20 cellular contexts compared by ENCODE assay signal in genomic region chr17:7095642-7096041, GRCh38. TPM values are rescaled to one million over a fixed set of nuclear protein-coding genes. Genes with fewer than 3 reads are reported as not detected.
DNase-seq lines count a peak whose midpoint lies in the region; ATAC-seq, FAIRE-seq and TF ChIP-seq lines count a peak whose summit lies in the region.
"Had no signal": no experiment of that assay in that cellular context is flagged by ENCODE, and none has a peak within 500 bp of the region (broad histone marks: within the 10 kb centered on the region; RNA-seq: fewer than 3 reads in every experiment).

No MANE protein-coding gene starts in this region.

- WGBS in HepG2 (ENCODE audit: low lambda C conversion rate) = 100% methylated on average over 1 of the region's 1 CpG

- ATAC-seq in memory B cell (ENCODE audit: low read depth) (peak; percentile 84), HepG2 (no peak)
- ATAC-seq: activated CD8-positive, alpha-beta T cell treated with anti-CD3 and anti-CD28 coated beads for 36 hours had no signal

- no peak for TF ChIP-seq POLR2A in HepG2 (IDR thresholded peaks at IDR 0.05; ENCODE audit: insufficient read depth in 1 of 2, low read depth in 2 of 2, low read length in 2 of 2)

- TF ChIP-seq EP300 in HepG2 (IDR thresholded peaks at IDR 0.05; ENCODE audit: low read depth in 2 of 2, low read length in 2 of 2) (no peak), HepG2 (CRISPR knock-in tag; IDR thresholded peaks at IDR 0.05; ENCODE audit: borderline replicate concordance) (no peak)

- TF ChIP-seq CTCF in HepG2 (CRISPR knock-in tag; IDR thresholded peaks at IDR 0.05) = no peak
- TF ChIP-seq CTCF in RWPE1 (conservative IDR thresholded peaks at IDR 0.05; ENCODE audit: low read depth) = no peak

- no peak overlapping the region for H2AFZ ChIP-seq in HepG2 (ENCODE audit: low read length)

- H3K27ac Mint-ChIP-seq in memory B cell = peak overlapping the region; percentile 69
- H3K27ac Mint-ChIP-seq: activated CD8-positive, alpha-beta T cell treated with anti-CD3 and anti-CD28 coated beads for 36 hours; activated T-helper 1 cell treated with anti-CD3 and anti-CD28 coated beads, Interleukin-12 subunit alpha, Interleukin-12 subunit beta, Interleukin-2, Interleukin-4 antibody, amounts not matched to agents 30 ng/mL and 10 ng/mL and 1 ng/mL, durations not matched to agents 14 hours and 24 hours and 36 hours; CD8-positive, alpha-beta memory T cell; H9 had no signal

- DNase-seq in NCI-H2029 treated with DMSO at 0.1 percent for 48 hours (lab: John Stamatoyannopoulos, UW) (peak; percentile 6), NCI-H2029 (lab: John Stamatoyannopoulos, UW) (no peak), Kasumi-1 (lab: John Stamatoyannopoulos, UW) (peak; percentile 24 to 35), OCI-M1 (lab: John Stamatoyannopoulos, UW) (peak; percentile 37), memory B cell (ENCODE audit: low spot score in 2 of 2) (peak in 1 of 2 donors; percentile 18), SKM-1 treated with dmso at 0.1 percent for 144 hours (lab: John Stamatoyannopoulos, UW; ENCODE audit: unreplicated experiment) (no peak), HepG2 (ENCODE audit: low spot score) (no peak), RWPE1 (ENCODE audit: low spot score) (no peak)
- DNase-seq: 8988T; activated CD8-positive, alpha-beta T cell treated with anti-CD3 and anti-CD28 coated beads for 36 hours; CD8-positive, alpha-beta memory T cell; H9; stomach had no signal

- POLR2A ChIA-PET in HepG2 (lab: Yijun Ruan, JAX) (interaction anchor here (1.7 kb wide), 1 partner anchor 17 kb away, joined by 4 read pairs; no protein-coding TSS in a partner anchor), RWPE1 (lab: Yijun Ruan, JAX; ENCODE audit: low non-redundant PET) (no interaction called here)

- peaks cover 3 to 8% of the 10 kb centered on the region in 2 experiments; a peak in 3 of 5 replicates for H3K36me3 ChIP-seq in HepG2 (replicated peaks in 1 of 2; ENCODE audit: control insufficient read depth in 1 of 2, insufficient read depth in 2 of 2, low read length in 2 of 2)
- H3K36me3 ChIP-seq: stomach had no signal

- no peak overlapping the region for H3K9ac ChIP-seq in HepG2 (ENCODE audit: insufficient read depth, low read depth, low read length)

- peaks cover 22% of the 10 kb centered on the region for H3K4me1 Mint-ChIP-seq in memory B cell

- TF ChIP-seq RAD21 in HepG2 (CRISPR knock-in tag; IDR thresholded peaks at IDR 0.05) = no peak

- peaks cover 6% of the 10 kb centered on the region for H3K27me3 Mint-ChIP-seq in memory B cell

- BruUV-seq in HepG2 (replicated peaks; lab: Mats Ljungman, UMichigan) = no TSS peak

- peaks cover 3% of the 10 kb centered on the region for H3K36me3 Mint-ChIP-seq in memory B cell

- H3K27me3 ChIP-seq in HepG2 (ENCODE audit: control insufficient read depth in 1 of 2, insufficient read depth in 2 of 2, low read length in 2 of 2) = no peaks in the 10 kb centered on the region

- no peaks in the 10 kb centered on the region for H3K79me2 ChIP-seq in HepG2 (ENCODE audit: insufficient read depth, low read length)

- H3K9me3 ChIP-seq in HepG2 (ENCODE audit: low read length) = no peaks in the 10 kb centered on the region
- H3K9me3 ChIP-seq: stomach had no signal

- CTCF ChIA-PET in HepG2 (lab: Yijun Ruan, JAX; ENCODE audit: low intra/inter-chr PET ratio, low total read pairs) = no interaction called here
- CTCF ChIA-PET in RWPE1 (lab: Yijun Ruan, JAX) = interaction anchor here (0.7 kb wide), 1 partner anchor 56 kb away, joined by 3 read pairs; no protein-coding TSS in a partner anchor

- no peak for FAIRE-seq in HepG2 (lab: Jason Lieb, UNC)
- FAIRE-seq: bronchial epithelial cell, keratinocyte had no signal

- H3K4me2 ChIP-seq in HepG2 (ENCODE audit: low read depth, low read length) = no peak overlapping the region

- in situ Hi-C loops in HepG2 (cut with HindIII; ENCODE audit: extremely low pct_ligation_motif_present, low pct_unique_long_range_greater_than_20kb) = no loop called here

- H3K27ac ChIP-seq in HepG2 (ENCODE audit: extremely low read length, insufficient read depth, low read length) = no peak overlapping the region
- H3K27ac ChIP-seq in RWPE1 = no peak overlapping the region
- H3K27ac ChIP-seq: SK-N-MC, stomach had no signal

- H3K4me1 ChIP-seq in HepG2 (ENCODE audit: insufficient read depth, low read length) = no peaks in the 10 kb centered on the region
- H3K4me1 ChIP-seq: stomach had no signal

- peak overlapping the region; percentile 55 for H3K4me3 Mint-ChIP-seq in memory B cell
- H3K4me3 Mint-ChIP-seq: activated CD8-positive, alpha-beta T cell treated with anti-CD3 and anti-CD28 coated beads for 36 hours; activated T-helper 1 cell treated with anti-CD3 and anti-CD28 coated beads, Interleukin-12 subunit alpha, Interleukin-12 subunit beta, Interleukin-2, Interleukin-4 antibody, amounts not matched to agents 30 ng/mL and 10 ng/mL and 1 ng/mL, durations not matched to agents 14 hours and 24 hours and 36 hours; CD8-positive, alpha-beta memory T cell; H9 had no signal

- no peak overlapping the region for H3K4me3 ChIP-seq in HepG2 (replicated peaks in 1 of 3; ENCODE audit: insufficient read depth in 1 of 3, low read depth in 2 of 3, low read length in 3 of 3)
- H3K4me3 ChIP-seq: SK-N-MC, stomach had no signal

- intact Hi-C loops in HepG2 (cut with micrococcal nuclease; ENCODE audit: unreplicated experiment) = no loop called here

- H3K9me3 Mint-ChIP-seq in memory B cell = peaks cover 3% of the 10 kb centered on the region
- H3K9me3 Mint-ChIP-seq: activated CD8-positive, alpha-beta T cell treated with anti-CD3 and anti-CD28 coated beads for 36 hours; activated T-helper 1 cell treated with anti-CD3 and anti-CD28 coated beads, Interleukin-12 subunit alpha, Interleukin-12 subunit beta, Interleukin-2, Interleukin-4 antibody, amounts not matched to agents 30 ng/mL and 10 ng/mL and 1 ng/mL, durations not matched to agents 14 hours and 24 hours and 36 hours; CD8-positive, alpha-beta memory T cell; H9 had no signal

- no peaks in the 10 kb centered on the region for H4K20me1 ChIP-seq in HepG2 (ENCODE audit: insufficient read depth, low read length)

RNA-seq across cellular contexts. Expression of gene CLEC10A, which starts 15.6 kb away (rescaled TPM):
- not detected in 2 replicates for total RNA-seq in HepG2 (2016; rRNA removed; fragmentation: Illumina TruSeq; extraction: Trizol)
- not detected in 2 replicates for total RNA-seq in HepG2 (2016; cell fraction: cytosol; rRNA removed; fragmentation: Illumina TruSeq; extraction: Trizol; ENCODE audit: low read depth)
- 0.06 TPM in 1 of 2 replicates, not detected in the other for total RNA-seq in HepG2 (2016; cell fraction: insoluble cytoplasmic fraction; rRNA removed; fragmentation: Illumina TruSeq; extraction: Trizol)
- total RNA-seq in HepG2 (2016; cell fraction: membrane; rRNA removed; fragmentation: Illumina TruSeq; extraction: Trizol) = not detected in 2 replicates
- 0.19 TPM in 1 of 2 replicates, not detected in the other for total RNA-seq in HepG2 (2016; cell fraction: nucleus; rRNA removed; fragmentation: Illumina TruSeq; extraction: Trizol)
- polyA plus RNA-seq in HepG2 (2011; rRNA removed) = 0.33 and 0.65 TPM in 2 replicates
- polyA plus RNA-seq in HepG2 (2011; cell fraction: cytosol; rRNA removed) = 0.08 and 0.14 TPM in 2 replicates
- 1.3 and 2.4 TPM in 2 replicates for polyA plus RNA-seq in HepG2 (2011; cell fraction: nucleus; rRNA removed)
- polyA plus RNA-seq in HepG2 (2012) = 0.35 and 0.48 TPM in 2 replicates
- polyA plus RNA-seq in HepG2 (2016; cell fraction: cytosol; fragmentation: Illumina TruSeq; extraction: Trizol; ENCODE audit: low read depth) = not detected in 2 replicates
- not detected in 2 replicates for polyA plus RNA-seq in HepG2 (2016; cell fraction: insoluble cytoplasmic fraction; fragmentation: Illumina TruSeq; extraction: Trizol; ENCODE audit: low read depth)
- polyA plus RNA-seq in HepG2 (2016; cell fraction: membrane; fragmentation: Illumina TruSeq; extraction: Trizol; ENCODE audit: low read depth) = not detected in 2 replicates
- polyA plus RNA-seq in HepG2 (2016; cell fraction: nucleus; fragmentation: Illumina TruSeq; extraction: Trizol; ENCODE audit: insufficient read depth, low read depth) = 0.68 and 0.90 TPM in 2 replicates
- 0.18 TPM in 1 of 2 replicates, not detected in the other for polyA minus RNA-seq in HepG2 (2011; rRNA and poly(A)+ RNA removed; ENCODE audit: low replicate concordance)
- polyA minus RNA-seq in HepG2 (2011; cell fraction: cytosol; rRNA and poly(A)+ RNA removed) = not detected in 2 replicates
- polyA minus RNA-seq in HepG2 (2011; cell fraction: nucleus; rRNA and poly(A)+ RNA removed) = 0.64 and 1.2 TPM in 2 replicates
- total RNA-seq: activated CD8-positive, alpha-beta T cell treated with anti-CD3 and anti-CD28 coated beads for 36 hours; activated T-helper 1 cell treated with anti-CD3 and anti-CD28 coated beads, Interleukin-12 subunit alpha, Interleukin-12 subunit beta, Interleukin-2, Interleukin-4 antibody, amounts not matched to agents 30 ng/mL and 10 ng/mL and 1 ng/mL, durations not matched to agents 14 hours and 24 hours and 36 hours; bronchial epithelial cell; H9; MCF 10A; renal cortical epithelial cell had no signal
- polyA plus RNA-seq: CD8-positive, alpha-beta memory T cell; keratinocyte had no signal

RNA-seq across cellular contexts. Expression of gene ASGR2, which starts 19.0 kb away (rescaled TPM):
- total RNA-seq in HepG2 (2016; rRNA removed; fragmentation: Illumina TruSeq; extraction: Trizol) = 142 and 320 TPM in 2 replicates
- 153 and 157 TPM in 2 replicates for total RNA-seq in HepG2 (2016; cell fraction: cytosol; rRNA removed; fragmentation: Illumina TruSeq; extraction: Trizol; ENCODE audit: low read depth)
- total RNA-seq in HepG2 (2016; cell fraction: insoluble cytoplasmic fraction; rRNA removed; fragmentation: Illumina TruSeq; extraction: Trizol) = 137 and 326 TPM in 2 replicates
- 154 and 165 TPM in 2 replicates for total RNA-seq in HepG2 (2016; cell fraction: membrane; rRNA removed; fragmentation: Illumina TruSeq; extraction: Trizol)
- 251 and 289 TPM in 2 replicates for total RNA-seq in HepG2 (2016; cell fraction: nucleus; rRNA removed; fragmentation: Illumina TruSeq; extraction: Trizol)
- polyA plus RNA-seq in HepG2 (2011; rRNA removed) = 754 and 762 TPM in 2 replicates
- 620 and 780 TPM in 2 replicates for polyA plus RNA-seq in HepG2 (2011; cell fraction: cytosol; rRNA removed)
- 692 and 800 TPM in 2 replicates for polyA plus RNA-seq in HepG2 (2011; cell fraction: nucleus; rRNA removed)
- polyA plus RNA-seq in HepG2 (2012) = 341 and 394 TPM in 2 replicates
- 194 and 207 TPM in 2 replicates for polyA plus RNA-seq in HepG2 (2016; cell fraction: cytosol; fragmentation: Illumina TruSeq; extraction: Trizol; ENCODE audit: low read depth)
- 170 and 186 TPM in 2 replicates for polyA plus RNA-seq in HepG2 (2016; cell fraction: insoluble cytoplasmic fraction; fragmentation: Illumina TruSeq; extraction: Trizol; ENCODE audit: low read depth)
- polyA plus RNA-seq in HepG2 (2016; cell fraction: membrane; fragmentation: Illumina TruSeq; extraction: Trizol; ENCODE audit: low read depth) = 175 and 177 TPM in 2 replicates
- polyA plus RNA-seq in HepG2 (2016; cell fraction: nucleus; fragmentation: Illumina TruSeq; extraction: Trizol; ENCODE audit: insufficient read depth, low read depth) = 623 and 667 TPM in 2 replicates
- 371 TPM in 1 of 2 replicates, not detected in the other for polyA minus RNA-seq in HepG2 (2011; rRNA and poly(A)+ RNA removed; ENCODE audit: low replicate concordance)
- 131 TPM in 2 replicates for polyA minus RNA-seq in HepG2 (2011; cell fraction: cytosol; rRNA and poly(A)+ RNA removed)
- 102 and 109 TPM in 2 replicates for polyA minus RNA-seq in HepG2 (2011; cell fraction: nucleus; rRNA and poly(A)+ RNA removed)
- total RNA-seq: activated CD8-positive, alpha-beta T cell treated with anti-CD3 and anti-CD28 coated beads for 36 hours; activated T-helper 1 cell treated with anti-CD3 and anti-CD28 coated beads, Interleukin-12 subunit alpha, Interleukin-12 subunit beta, Interleukin-2, Interleukin-4 antibody, amounts not matched to agents 30 ng/mL and 10 ng/mL and 1 ng/mL, durations not matched to agents 14 hours and 24 hours and 36 hours; bronchial epithelial cell; CD8-positive, alpha-beta memory T cell; H9; MCF 10A; renal cortical epithelial cell; ureter had no signal
- polyA plus RNA-seq: CD8-positive, alpha-beta memory T cell; keratinocyte had no signal

RNA-seq across cellular contexts. Expression of gene SLC16A11, which starts 51.8 kb away (rescaled TPM):
- total RNA-seq in HepG2 (2016; rRNA removed; fragmentation: Illumina TruSeq; extraction: Trizol) = not detected in 2 replicates
- total RNA-seq in HepG2 (2016; cell fraction: cytosol; rRNA removed; fragmentation: Illumina TruSeq; extraction: Trizol; ENCODE audit: low read depth) = not detected in 2 replicates
- total RNA-seq in HepG2 (2016; cell fraction: insoluble cytoplasmic fraction; rRNA removed; fragmentation: Illumina TruSeq; extraction: Trizol) = not detected in 2 replicates
- total RNA-seq in HepG2 (2016; cell fraction: membrane; rRNA removed; fragmentation: Illumina TruSeq; extraction: Trizol) = not detected in 2 replicates
- total RNA-seq in HepG2 (2016; cell fraction: nucleus; rRNA removed; fragmentation: Illumina TruSeq; extraction: Trizol) = not detected in 2 replicates
- not detected in 2 replicates for polyA plus RNA-seq in HepG2 (2011; rRNA removed)
- polyA plus RNA-seq in HepG2 (2011; cell fraction: cytosol; rRNA removed) = not detected in 2 replicates
- polyA plus RNA-seq in HepG2 (2011; cell fraction: nucleus; rRNA removed) = not detected in 2 replicates
- 0.27 and 0.29 TPM in 2 replicates for polyA plus RNA-seq in HepG2 (2012)
- not detected in 2 replicates for polyA plus RNA-seq in HepG2 (2016; cell fraction: cytosol; fragmentation: Illumina TruSeq; extraction: Trizol; ENCODE audit: low read depth)
- polyA plus RNA-seq in HepG2 (2016; cell fraction: insoluble cytoplasmic fraction; fragmentation: Illumina TruSeq; extraction: Trizol; ENCODE audit: low read depth) = not detected in 2 replicates
- polyA plus RNA-seq in HepG2 (2016; cell fraction: membrane; fragmentation: Illumina TruSeq; extraction: Trizol; ENCODE audit: low read depth) = not detected in 2 replicates
- not detected in 2 replicates for polyA plus RNA-seq in HepG2 (2016; cell fraction: nucleus; fragmentation: Illumina TruSeq; extraction: Trizol; ENCODE audit: insufficient read depth, low read depth)
- not detected in 2 replicates for polyA minus RNA-seq in HepG2 (2011; rRNA and poly(A)+ RNA removed; ENCODE audit: low replicate concordance)
- polyA minus RNA-seq in HepG2 (2011; cell fraction: cytosol; rRNA and poly(A)+ RNA removed) = not detected in 2 replicates
- polyA minus RNA-seq in HepG2 (2011; cell fraction: nucleus; rRNA and poly(A)+ RNA removed) = not detected in 2 replicates
- total RNA-seq: bronchial epithelial cell, MCF 10A, renal cortical epithelial cell, stomach had no signal
- polyA plus RNA-seq: keratinocyte had no signal

RNA-seq across cellular contexts. Expression of gene SLC16A13, which starts 59.8 kb away (rescaled TPM):
- total RNA-seq in HepG2 (2016; rRNA removed; fragmentation: Illumina TruSeq; extraction: Trizol) = 1.9 and 3.0 TPM in 2 replicates
- 0.51 and 0.71 TPM in 2 replicates for total RNA-seq in HepG2 (2016; cell fraction: cytosol; rRNA removed; fragmentation: Illumina TruSeq; extraction: Trizol; ENCODE audit: low read depth)
- total RNA-seq in HepG2 (2016; cell fraction: insoluble cytoplasmic fraction; rRNA removed; fragmentation: Illumina TruSeq; extraction: Trizol) = 1.8 and 3.1 TPM in 2 replicates
- total RNA-seq in HepG2 (2016; cell fraction: membrane; rRNA removed; fragmentation: Illumina TruSeq; extraction: Trizol) = 1.5 and 1.6 TPM in 2 replicates
- total RNA-seq in HepG2 (2016; cell fraction: nucleus; rRNA removed; fragmentation: Illumina TruSeq; extraction: Trizol) = 5.5 and 6.1 TPM in 2 replicates
- 2.2 and 3.4 TPM in 2 replicates for polyA plus RNA-seq in HepG2 (2011; rRNA removed)
- polyA plus RNA-seq in HepG2 (2011; cell fraction: cytosol; rRNA removed) = 2.1 and 2.2 TPM in 2 replicates
- polyA plus RNA-seq in HepG2 (2011; cell fraction: nucleus; rRNA removed) = 6.8 and 9.2 TPM in 2 replicates
- polyA plus RNA-seq in HepG2 (2012) = 5.4 and 8.2 TPM in 2 replicates
- polyA plus RNA-seq in HepG2 (2016; cell fraction: cytosol; fragmentation: Illumina TruSeq; extraction: Trizol; ENCODE audit: low read depth) = 0.70 and 1.4 TPM in 2 replicates
- polyA plus RNA-seq in HepG2 (2016; cell fraction: insoluble cytoplasmic fraction; fragmentation: Illumina TruSeq; extraction: Trizol; ENCODE audit: low read depth) = 5.9 and 6.3 TPM in 2 replicates
- polyA plus RNA-seq in HepG2 (2016; cell fraction: membrane; fragmentation: Illumina TruSeq; extraction: Trizol; ENCODE audit: low read depth) = 1.7 TPM in 2 replicates
- polyA plus RNA-seq in HepG2 (2016; cell fraction: nucleus; fragmentation: Illumina TruSeq; extraction: Trizol; ENCODE audit: insufficient read depth, low read depth) = 15.2 and 15.6 TPM in 2 replicates
- 4.8 and 7.6 TPM in 2 replicates for polyA minus RNA-seq in HepG2 (2011; rRNA and poly(A)+ RNA removed; ENCODE audit: low replicate concordance)
- polyA minus RNA-seq in HepG2 (2011; cell fraction: cytosol; rRNA and poly(A)+ RNA removed) = 2.9 and 4.4 TPM in 2 replicates
- 3.1 and 5.2 TPM in 2 replicates for polyA minus RNA-seq in HepG2 (2011; cell fraction: nucleus; rRNA and poly(A)+ RNA removed)

Comparison
In these comparisons a context has a peak if more than half of its experiments do, and no peak if none do; other contexts are left out.
1. DNase-seq: peak in NCI-H2029 treated with DMSO at 0.1 percent for 48 hours (single experiment), Kasumi-1 (2 of 2) and OCI-M1 (single experiment); none in NCI-H2029 (single experiment), SKM-1 treated with dmso at 0.1 percent for 144 hours (single experiment), HepG2 (single experiment) and RWPE1 (single experiment).